Comparison of ENCODE assay signal across 18 cellular contexts in the genomic region with DNA sequence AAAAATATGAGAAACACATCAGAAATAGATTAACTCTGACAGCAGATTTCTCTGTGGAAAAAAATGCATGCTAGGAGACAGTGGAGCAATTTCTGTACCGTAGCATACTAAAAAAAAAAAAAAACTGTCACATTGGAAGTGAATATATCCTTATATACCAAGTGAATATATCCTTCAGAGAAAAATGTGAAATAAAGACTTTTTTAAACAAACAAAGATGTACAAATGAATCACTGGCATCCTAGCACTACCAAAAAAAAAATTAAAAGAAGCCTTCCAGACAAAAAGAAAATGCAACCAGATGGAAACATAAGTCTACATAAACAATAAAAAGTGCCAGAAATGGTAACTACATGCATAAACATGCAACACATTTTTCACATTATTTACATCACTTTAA.
DNase-seq lines count a peak whose midpoint lies in the region; ATAC-seq and TF ChIP-seq lines count a peak whose summit lies in the region.
"Had no signal": no experiment of that assay in that cellular context is flagged by ENCODE, and none has a peak within 500 bp of the region (broad histone marks: within the 10 kb centered on the region; RNA-seq: fewer than 3 reads in every experiment).

No MANE protein-coding gene starts in this region.

- DNase-seq in activated T-cell treated with anti-CD3 and anti-CD28 coated beads, Interleukin-2, amount 50 U/mL, for 72 hours: no peak
- no peak for DNase-seq in activated T-cell treated with anti-CD3 and anti-CD28 coated beads, Interleukin-2, amount 50 U/mL, for 48 hours
- peak; percentile 54 for DNase-seq in fibroblast of gingiva (ENCODE audit: low read depth)
- DNase-seq in osteocyte (ENCODE audit: extremely low spot score, unreplicated experiment): no peak
- no peak for DNase-seq in NCI-H1436 treated with DMSO at 0.1 percent for 48 hours (lab: John Stamatoyannopoulos, UW)
- no peak for DNase-seq in globus pallidus (ENCODE audit: low spot score)
- DNase-seq: ACHN; AML-193; BE2C; Calu3; CD4-positive, alpha-beta memory T cell; COR-L47; DMS53; DMS79 treated with DMSO at 0.1 percent for 48 hours; GF-D8; GOT3; HFFc6 had no signal

- no peaks in the 10 kb centered on the region for H3K27me3 Mint-ChIP-seq in activated T-cell treated with anti-CD3 and anti-CD28 coated beads, Interleukin-2, amount 50 U/mL, for 72 hours (ENCODE audit: low read depth)
- no peaks in the 10 kb centered on the region for H3K27me3 Mint-ChIP-seq in osteocyte (ENCODE audit: unreplicated experiment)
- H3K27me3 Mint-ChIP-seq: CD4-positive, alpha-beta memory T cell had no signal

- H3K9me3 Mint-ChIP-seq in activated T-cell treated with anti-CD3 and anti-CD28 coated beads, Interleukin-2, amount 50 U/mL, for 72 hours: no peaks in the 10 kb centered on the region
- peaks cover 1% of the 10 kb centered on the region for H3K9me3 Mint-ChIP-seq in osteocyte (ENCODE audit: unreplicated experiment)
- H3K9me3 Mint-ChIP-seq: CD4-positive, alpha-beta memory T cell; HFFc6 had no signal

- no peak overlapping the region for H3K4me3 Mint-ChIP-seq in activated T-cell treated with anti-CD3 and anti-CD28 coated beads, Interleukin-2, amount 50 U/mL, for 72 hours
- no peak overlapping the region for H3K4me3 Mint-ChIP-seq in osteocyte (ENCODE audit: unreplicated experiment)
- H3K4me3 Mint-ChIP-seq: CD4-positive, alpha-beta memory T cell; HFFc6 had no signal

- peak overlapping the region; percentile 70 for H3K27ac Mint-ChIP-seq in activated T-cell treated with anti-CD3 and anti-CD28 coated beads, Interleukin-2, amount 50 U/mL, for 72 hours
- H3K27ac Mint-ChIP-seq in osteocyte (ENCODE audit: unreplicated experiment): peak overlapping the region; percentile 81
- H3K27ac Mint-ChIP-seq: CD4-positive, alpha-beta memory T cell; HFFc6 had no signal

- H3K36me3 Mint-ChIP-seq in activated T-cell treated with anti-CD3 and anti-CD28 coated beads, Interleukin-2, amount 50 U/mL, for 72 hours (ENCODE audit: insufficient read depth in 2 of 2): peaks cover 0 to 5% of the 10 kb centered on the region in 2 donors
- H3K36me3 Mint-ChIP-seq in osteocyte (ENCODE audit: unreplicated experiment): peaks cover 34% of the 10 kb centered on the region

- no peak for ATAC-seq in activated T-cell treated with anti-CD3 and anti-CD28 coated beads, Interleukin-2, amount 50 U/mL, for 72 hours (replicated peaks in 1 of 2)
- ATAC-seq: A549 had no signal

- TF ChIP-seq CTCF in osteocyte (IDR thresholded peaks at IDR 0.05): no peak

- H3K4me1 Mint-ChIP-seq in activated T-cell treated with anti-CD3 and anti-CD28 coated beads, Interleukin-2, amount 50 U/mL, for 72 hours (ENCODE audit: low read depth): no peaks in the 10 kb centered on the region
- H3K4me1 Mint-ChIP-seq in osteocyte (ENCODE audit: unreplicated experiment): peaks cover 22% of the 10 kb centered on the region
